Comparison of ENCODE assay signal across 21 cellular contexts in the genomic region with DNA sequence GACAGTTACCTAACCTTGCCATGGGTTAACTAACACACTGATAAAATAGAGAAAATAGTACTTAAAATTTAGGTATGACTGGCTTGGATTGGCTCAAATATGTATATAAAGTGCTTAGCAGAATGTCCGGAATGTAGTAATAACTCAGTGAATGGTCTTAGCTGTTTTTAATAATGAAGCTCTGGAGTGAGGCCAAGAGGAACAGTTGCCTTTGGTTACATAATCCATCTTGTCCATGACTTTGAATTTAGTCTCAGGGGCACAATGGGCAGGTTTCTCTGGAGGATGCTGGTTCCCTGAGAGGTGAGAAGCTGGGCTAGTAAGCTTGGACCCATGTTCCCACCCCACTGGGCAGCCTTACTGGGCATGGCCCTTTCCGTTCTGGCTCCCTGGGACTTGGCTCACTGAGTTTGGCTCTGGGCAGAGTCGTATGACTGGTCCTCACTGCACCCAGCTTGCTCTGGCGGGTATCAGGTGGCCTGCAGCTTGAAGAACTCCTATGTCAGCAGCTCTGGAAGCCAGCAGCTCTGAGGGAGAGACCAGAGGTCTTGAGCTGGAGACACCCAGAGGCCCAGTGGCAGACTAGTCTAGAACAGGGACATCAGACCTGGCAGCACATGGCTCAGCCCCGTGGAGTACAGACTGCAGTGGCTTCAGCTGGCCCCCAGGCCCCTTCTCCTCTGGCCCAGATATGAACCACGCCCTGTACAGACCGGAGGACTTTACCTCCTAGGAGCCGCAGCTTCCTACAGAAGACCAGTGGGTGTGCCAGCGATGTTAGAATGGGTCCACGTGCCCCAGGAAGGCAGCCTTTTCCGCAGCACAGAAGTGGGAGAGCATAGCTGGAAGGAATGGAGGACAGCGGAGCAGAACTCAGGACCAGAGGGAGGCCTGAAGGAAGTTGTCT. TPM values are rescaled to one million over a fixed set of nuclear protein-coding genes. Genes with fewer than 3 reads are reported as not detected.
DNase-seq lines count a peak whose midpoint lies in the region; ATAC-seq, FAIRE-seq and TF ChIP-seq lines count a peak whose summit lies in the region.
"Had no signal": no experiment of that assay in that cellular context is flagged by ENCODE, and none has a peak within 500 bp of the region (broad histone marks: within the 10 kb centered on the region; RNA-seq: fewer than 3 reads in every experiment).

No MANE protein-coding gene starts in this region.

- DNase-seq in A673 (ENCODE audit: low spot score), result peak; percentile 11
- peak; percentile 16 for DNase-seq in EL
- peak in 3 of 4 experiments; percentile 39 to 46 (median 42) for DNase-seq in K562 (ENCODE audit: extremely low read depth in 1 of 4, low spot score in 3 of 4)
- DNase-seq in iris pigment epithelial cell (ENCODE audit: low read depth), result peak; percentile 30
- no peak for DNase-seq in NCI-H2227 treated with DMSO at 0.1 percent for 48 hours (lab: John Stamatoyannopoulos, UW)
- DNase-seq in activated CD8-positive, alpha-beta memory T cell treated with anti-CD3 and anti-CD28 coated beads, Interleukin-2, amount 50 U/mL, for 48 hours, result no peak
- DNase-seq in activated CD4-positive, alpha-beta memory T cell treated with anti-CD3 and anti-CD28 coated beads, Interleukin-2, amount 10 ng/mL, durations not matched to agents 7 days and 5 days, result no peak
- DNase-seq: activated CD4-positive, alpha-beta T cell treated with anti-CD3 and anti-CD28 coated beads, Interleukin-2, amount 10 ng/mL, durations not matched to agents 7 days and 5 days; activated T-cell treated with anti-CD3 and anti-CD28 coated beads, Interleukin-2, amount 50 U/mL, for 24 hours; brain microvascular endothelial cell; dorsolateral prefrontal cortex; hypothalamus; left cardiac atrium; NCI-H1092 treated with DMSO at 0.1 percent for 48 hours; occipital lobe; stimulated activated CD4-positive, alpha-beta T cell treated with anti-CD3 and anti-CD28 coated beads, Interleukin-4, amount 100 ng/mL, for 1 hour had no signal

- FAIRE-seq in K562 (lab: Jason Lieb, UNC), result no peak
- FAIRE-seq: D721Med had no signal

- no peak for TF ChIP-seq POLR2A in K562 (conservative IDR thresholded peaks at IDR 0.05)

- H3K9me3 ChIP-seq in A673 (ENCODE audit: low read depth, low read length, poor library complexity, severe bottlenecking) (no peaks in the 10 kb centered on the region), K562 (replicated peaks; ENCODE audit: control insufficient read depth, insufficient read depth, low read depth, low read length) (no peaks in the 10 kb centered on the region)
- H3K9me3 ChIP-seq: Peyer's patch had no signal

- H3K4me1 Mint-ChIP-seq in activated CD4-positive, alpha-beta memory T cell treated with anti-CD3 and anti-CD28 coated beads, Interleukin-2, amount 10 ng/mL, durations not matched to agents 7 days and 5 days, result peaks cover 22% of the 10 kb centered on the region

- no peaks in the 10 kb centered on the region for H3K9me1 ChIP-seq in K562 (ENCODE audit: control insufficient read depth, insufficient read depth, low read length)

- H2AFZ ChIP-seq in K562 (ENCODE audit: low read depth, low read length), result no peak overlapping the region

- H3K4me3 Mint-ChIP-seq in activated CD4-positive, alpha-beta memory T cell treated with anti-CD3 and anti-CD28 coated beads, Interleukin-2, amount 10 ng/mL, durations not matched to agents 7 days and 5 days, result no peak overlapping the region
- H3K4me3 Mint-ChIP-seq: activated CD4-positive, alpha-beta T cell treated with anti-CD3 and anti-CD28 coated beads, Interleukin-2, amount 10 ng/mL, durations not matched to agents 7 days and 5 days; activated T-cell treated with anti-CD3 and anti-CD28 coated beads, Interleukin-2, amount 50 U/mL, for 24 hours had no signal

- no peak overlapping the region for H3K27ac Mint-ChIP-seq in activated CD4-positive, alpha-beta memory T cell treated with anti-CD3 and anti-CD28 coated beads, Interleukin-2, amount 10 ng/mL, durations not matched to agents 7 days and 5 days
- H3K27ac Mint-ChIP-seq: activated CD4-positive, alpha-beta T cell treated with anti-CD3 and anti-CD28 coated beads, Interleukin-2, amount 10 ng/mL, durations not matched to agents 7 days and 5 days; activated naive CD4-positive, alpha-beta T cell treated with anti-CD3 and anti-CD28 coated beads, Interleukin-2, amount 50 U/mL, for 72 hours; activated T-cell treated with anti-CD3 and anti-CD28 coated beads, Interleukin-2, amount 50 U/mL, for 24 hours had no signal

- H3K27me3 ChIP-seq in A673 (replicated peaks; ENCODE audit: insufficient read depth, low read depth, low read length, poor library complexity) (no peaks in the 10 kb centered on the region), K562 (ENCODE audit: control insufficient read depth in 2 of 2, insufficient read depth in 2 of 2, low read length in 2 of 2) (no peaks in the 10 kb centered on the region)
- H3K27me3 ChIP-seq: brain microvascular endothelial cell, dorsolateral prefrontal cortex, Peyer's patch had no signal

- H3K36me3 Mint-ChIP-seq in activated CD4-positive, alpha-beta memory T cell treated with anti-CD3 and anti-CD28 coated beads, Interleukin-2, amount 10 ng/mL, durations not matched to agents 7 days and 5 days (ENCODE audit: low read depth), result no peaks in the 10 kb centered on the region
- H3K36me3 Mint-ChIP-seq: activated naive CD4-positive, alpha-beta T cell treated with anti-CD3 and anti-CD28 coated beads, Interleukin-2, amount 50 U/mL, for 72 hours had no signal

- H3K79me2 ChIP-seq in K562 (ENCODE audit: control insufficient read depth, insufficient read depth, low read length), result no peaks in the 10 kb centered on the region

- H3K9me3 Mint-ChIP-seq in activated CD4-positive, alpha-beta memory T cell treated with anti-CD3 and anti-CD28 coated beads, Interleukin-2, amount 10 ng/mL, durations not matched to agents 7 days and 5 days, result no peaks in the 10 kb centered on the region
- H3K9me3 Mint-ChIP-seq: activated CD4-positive, alpha-beta T cell treated with anti-CD3 and anti-CD28 coated beads, Interleukin-2, amount 10 ng/mL, durations not matched to agents 7 days and 5 days; activated naive CD4-positive, alpha-beta T cell treated with anti-CD3 and anti-CD28 coated beads, Interleukin-2, amount 50 U/mL, for 72 hours; activated T-cell treated with anti-CD3 and anti-CD28 coated beads, Interleukin-2, amount 50 U/mL, for 24 hours had no signal

- H4K20me1 ChIP-seq in K562 (replicated peaks; ENCODE audit: control insufficient read depth, insufficient read depth, low read length), result 0 out of 2 replicates have a peak, but pooled peaks cover 4% of the 10 kb centered on the region

- H3K27ac ChIP-seq in A673 (ENCODE audit: low read depth, low read length, poor library complexity, severe bottlenecking), result no peak overlapping the region
- H3K27ac ChIP-seq in K562 (ENCODE audit: extremely low read depth, low read depth, low read length), result no peak overlapping the region
- H3K27ac ChIP-seq: brain microvascular endothelial cell, dorsolateral prefrontal cortex, Peyer's patch had no signal

- WGBS in K562 (ENCODE audit: insufficient coverage, low coverage, missing lambda C conversion rate), result 55% methylated on average over 11 of the region's 12 CpGs

- no peak for TF ChIP-seq EP300 in K562 (IDR thresholded peaks at IDR 0.05; ENCODE audit: low read length)

- no peak for TF ChIP-seq CTCF in A673 (conservative IDR thresholded peaks at IDR 0.05; ENCODE audit: low read depth, low read length)
- TF ChIP-seq CTCF in K562 (IDR thresholded peaks at IDR 0.05 in 2 of 3, conservative IDR thresholded peaks at IDR 0.05 in 1 of 3; ENCODE audit: insufficient read depth in 2 of 3, low read depth in 1 of 3, low read length in 3 of 3), result no peak

- peaks cover 3% of the 10 kb centered on the region for H3K27me3 Mint-ChIP-seq in activated CD4-positive, alpha-beta memory T cell treated with anti-CD3 and anti-CD28 coated beads, Interleukin-2, amount 10 ng/mL, durations not matched to agents 7 days and 5 days

- ATAC-seq in K562 (peak; percentile 59), GM21619 (IDR thresholded peaks at IDR 0.05; ENCODE audit: unreplicated experiment) (no peak)
- ATAC-seq: activated naive CD4-positive, alpha-beta T cell treated with anti-CD3 and anti-CD28 coated beads, Interleukin-2, amount 50 U/mL, for 72 hours; esophagus mucosa; left cardiac atrium had no signal

- BruUV-seq in A673 (replicated peaks; lab: Mats Ljungman, UMichigan), result no TSS peak
- no TSS peak for BruUV-seq in K562 (replicated peaks; lab: Mats Ljungman, UMichigan)

- POLR2A ChIA-PET in A673 (lab: Charles Lee; ENCODE audit: low non-redundant PET), result no interaction called here
- POLR2A ChIA-PET in K562 (lab: Yijun Ruan, JAX), result interaction anchor here (0.6 to 5.6 kb wide), 5 partner anchors 9 to 874 kb away, joined by 3 to 47 read pairs (median 3); a partner anchor contains a TSS
- POLR2A ChIA-PET in activated CD4-positive, alpha-beta memory T cell treated with anti-CD3 and anti-CD28 coated beads, Interleukin-2, amount 10 ng/mL, durations not matched to agents 7 days and 5 days (lab: Charles Lee), result interaction anchor here (21.3 kb wide), 1 partner anchor 33 kb away, joined by 512 read pairs; a partner anchor contains a TSS

- in situ Hi-C loops in K562 (cut with MboI), result no loop called here

- no peaks in the 10 kb centered on the region for H3K4me1 ChIP-seq in A673 (ENCODE audit: insufficient read depth, low read length, poor library complexity, severe bottlenecking)
- peaks cover 33 to 45% of the 10 kb centered on the region in 2 experiments for H3K4me1 ChIP-seq in K562 (replicated peaks in 1 of 2; ENCODE audit: control insufficient read depth in 2 of 2, insufficient read depth in 2 of 2, low read length in 2 of 2)
- H3K4me1 ChIP-seq: Peyer's patch had no signal

- H3K4me2 ChIP-seq in K562 (ENCODE audit: insufficient read depth, low read length), result peak overlapping the region; percentile 58; the same call in 1 of the 2 replicates

- intact Hi-C loops in A673 (cut with micrococcal nuclease; ENCODE audit: unreplicated experiment) (no loop called here), K562 (cut with micrococcal nuclease) (no loop called here)

- H3K4me3 ChIP-seq in A673 (ENCODE audit: low read depth, low read length, poor library complexity, severe bottlenecking) (no peak overlapping the region), K562 (no peak overlapping the region)
- H3K4me3 ChIP-seq: dorsolateral prefrontal cortex, Peyer's patch had no signal

- peak overlapping the region in 1 of 2 experiments; percentile 72; a peak in 2 of 4 replicates for H3K9ac ChIP-seq in K562 (ENCODE audit: insufficient read depth in 1 of 2, low read depth in 2 of 2, low read length in 2 of 2)

- no peaks in the 10 kb centered on the region for H3K36me3 ChIP-seq in A673 (ENCODE audit: insufficient read depth, low read length, poor library complexity, severe bottlenecking)
- no peaks in the 10 kb centered on the region for H3K36me3 ChIP-seq in K562 (ENCODE audit: control insufficient read depth, insufficient read depth, low read length)
- H3K36me3 ChIP-seq: brain microvascular endothelial cell, Peyer's patch had no signal

- CTCF ChIA-PET in A673 (lab: Charles Lee), result no interaction called here
- CTCF ChIA-PET in K562 (lab: Yijun Ruan, JAX; ENCODE audit: low intra/inter-chr PET ratio), result no interaction called here
- CTCF ChIA-PET in activated CD4-positive, alpha-beta memory T cell treated with anti-CD3 and anti-CD28 coated beads, Interleukin-2, amount 10 ng/mL, durations not matched to agents 7 days and 5 days (lab: Charles Lee), result interaction anchor here (1.0 to 1.3 kb wide), 3 partner anchors 10 to 108 kb away, joined by 3 to 4 read pairs (median 3); no protein-coding TSS in a partner anchor

- TF ChIP-seq RAD21 in K562 (CRISPR knock-in tag; conservative IDR thresholded peaks at IDR 0.05 in 1 of 2, IDR thresholded peaks at IDR 0.05 in 1 of 2), result no peak

RNA-seq across cellular contexts. Expression of a gene that starts 40.4 kb away (rescaled TPM):
- total RNA-seq in A673 (2021) (0.90 and 1.1 TPM in 2 replicates), K562 (2014; rRNA removed) (1.8 and 3.6 TPM in 2 replicates), K562 (2014; rRNA removed; fragmentation: Illumina TruSeq; extraction: Trizol) (4.5 and 5.2 TPM in 2 replicates), K562 (2015; rRNA removed; fragmentation: Illumina TruSeq; extraction: Trizol) (2.5 and 2.8 TPM in 2 replicates), K562 (2021) (7.1 and 7.7 TPM in 2 replicates)
- 12.1 and 13.3 TPM in 2 replicates for total RNA-seq in K562 (2011; cell fraction: chromatin; rRNA removed; ENCODE audit: low replicate concordance)
- 8.7 and 8.8 TPM in 2 replicates for total RNA-seq in K562 (2011; cell fraction: nucleolus; rRNA removed)
- total RNA-seq in K562 (2011; cell fraction: nucleoplasm; rRNA removed), result 11.4 and 17.1 TPM in 2 replicates
- polyA plus RNA-seq in K562 (2011; rRNA removed) (7.7 and 8.2 TPM in 2 replicates), K562 (2014; fragmentation: Illumina TruSeq; extraction: Trizol) (3.4 and 4.0 TPM in 2 replicates), K562 (2014; fragmentation: Nextera tagmentation; extraction: Ambion mirVana) (1 to 10 TPM; 3.8 to 5.0 TPM), K562 (2014; rRNA removed) (2.8 and 2.9 TPM in 2 replicates)
- polyA plus RNA-seq in K562 (2011; cell fraction: cytosol; rRNA removed), result 4.5 and 7.5 TPM in 2 replicates
- polyA plus RNA-seq in K562 (2011; cell fraction: nucleus; rRNA removed), result 3.9 and 5.1 TPM in 2 replicates
- polyA plus RNA-seq in K562 (2012), result 2.4 and 3.7 TPM in 2 replicates
- 26.9 and 28.8 TPM in 2 replicates for polyA minus RNA-seq in K562 (2011; rRNA and poly(A)+ RNA removed)
- 11.0 and 11.5 TPM in 2 replicates for polyA minus RNA-seq in K562 (2011; cell fraction: cytosol; rRNA and poly(A)+ RNA removed)
- 7.1 and 12.4 TPM in 2 replicates for polyA minus RNA-seq in K562 (2011; cell fraction: nucleus; rRNA and poly(A)+ RNA removed)
- 10 to 100 TPM; 64.5 to 66.1 TPM for total RNA-seq in activated CD4-positive, alpha-beta memory T cell treated with anti-CD3 and anti-CD28 coated beads, Interleukin-2, amount 10 ng/mL, durations not matched to agents 7 days and 5 days

Comparison
In these comparisons a context has a peak if more than half of its experiments do, and no peak if none do; other contexts are left out.
1. DNase-seq: peak in A673 (single experiment), EL (single experiment), K562 (3 of 4) and iris pigment epithelial cell (single experiment); none in NCI-H2227 treated with DMSO at 0.1 percent for 48 hours (single experiment), activated CD8-positive, alpha-beta memory T cell treated with anti-CD3 and anti-CD28 coated beads, Interleukin-2, amount 50 U/mL, for 48 hours (single experiment) and activated CD4-positive, alpha-beta memory T cell treated with anti-CD3 and anti-CD28 coated beads, Interleukin-2, amount 10 ng/mL, durations not matched to agents 7 days and 5 days (single experiment).